Comparison of ENCODE assay signal across 31 cellular contexts in genomic region chr12:114397978-114398881, GRCh38. TPM values are rescaled to one million over a fixed set of nuclear protein-coding genes. Genes with fewer than 3 reads are reported as not detected.
DNase-seq lines count a peak whose midpoint lies in the region; TF ChIP-seq lines count a peak whose summit lies in the region.
"Had no signal": no experiment of that assay in that cellular context is flagged by ENCODE, and none has a peak within 500 bp of the region (broad histone marks: within the 10 kb centered on the region; RNA-seq: fewer than 3 reads in every experiment).

No MANE protein-coding gene starts in this region.

- H3K4me3 Mint-ChIP-seq in activated CD4-positive, alpha-beta T cell treated with anti-CD3 and anti-CD28 coated beads, Interleukin-2, amount 10 ng/mL, durations not matched to agents 7 days and 5 days, result no peak overlapping the region
- H3K4me3 Mint-ChIP-seq: activated CD8-positive, alpha-beta memory T cell treated with anti-CD3 and anti-CD28 coated beads, Interleukin-2, amount 10 ng/mL, durations not matched to agents 7 days and 5 days; activated naive CD4-positive, alpha-beta T cell treated with anti-CD3 and anti-CD28 coated beads, Interleukin-2, amount 50 U/mL, for 24 hours; activated T-helper 1 cell treated with anti-CD3 and anti-CD28 coated beads, Interleukin-12 subunit alpha, Interleukin-12 subunit beta, Interleukin-2, Interleukin-4 antibody, amounts not matched to agents 30 ng/mL and 10 ng/mL and 1 ng/mL, durations not matched to agents 14 hours and 24 hours and 36 hours; central memory CD8-positive, alpha-beta T cell; naive thymus-derived CD8-positive, alpha-beta T cell; stimulated activated naive CD8-positive, alpha-beta T cell treated with anti-CD3 and anti-CD28 coated beads, Interleukin-15, Interleukin-2, amounts not matched to agents 100 ng/mL and 50 ng/mL, for 24 hours; T-cell had no signal

- peaks cover 100% of the 10 kb centered on the region for H3K27me3 ChIP-seq in hepatocyte
- peaks cover 39 to 100% (median 98%) of the 10 kb centered on the region in 3 donors for H3K27me3 ChIP-seq in sigmoid colon

- 23% methylated on average over 22 of the region's 23 CpGs for WGBS in hepatocyte (ENCODE audit: low lambda C conversion rate, missing lambda C conversion rate)
- 6 to 17% methylated on average over 23 of the region's 23 CpGs for WGBS in sigmoid colon, 2 donors

- peak overlapping the region; percentile 93 for H3K27ac ChIP-seq in hepatocyte
- peak overlapping the region in 1 of 4 donors; percentile 88 for H3K27ac ChIP-seq in sigmoid colon
- H3K27ac ChIP-seq: pancreas, Peyer's patch, right lobe of liver, SJCRH30, thyroid gland had no signal

- H3K9me3 ChIP-seq in hepatocyte (ENCODE audit: low read depth), result no peaks in the 10 kb centered on the region
- H3K9me3 ChIP-seq in sigmoid colon, result no peaks in the 10 kb centered on the region
- H3K9me3 ChIP-seq: pancreas, Peyer's patch, right lobe of liver, SJCRH30, thyroid gland had no signal

- H3K9me3 Mint-ChIP-seq in activated CD4-positive, alpha-beta T cell treated with anti-CD3 and anti-CD28 coated beads, Interleukin-2, amount 10 ng/mL, durations not matched to agents 7 days and 5 days, result no peaks in the 10 kb centered on the region
- H3K9me3 Mint-ChIP-seq: activated naive CD4-positive, alpha-beta T cell treated with anti-CD3 and anti-CD28 coated beads, Interleukin-2, amount 50 U/mL, for 24 hours; activated T-helper 1 cell treated with anti-CD3 and anti-CD28 coated beads, Interleukin-12 subunit alpha, Interleukin-12 subunit beta, Interleukin-2, Interleukin-4 antibody, amounts not matched to agents 30 ng/mL and 10 ng/mL and 1 ng/mL, durations not matched to agents 14 hours and 24 hours and 36 hours; central memory CD8-positive, alpha-beta T cell; stimulated activated naive CD8-positive, alpha-beta T cell treated with anti-CD3 and anti-CD28 coated beads, Interleukin-15, Interleukin-2, amounts not matched to agents 100 ng/mL and 50 ng/mL, for 24 hours had no signal

- no peak for TF ChIP-seq POLR2A in sigmoid colon (IDR thresholded peaks at IDR 0.05)

- intact Hi-C loops in sigmoid colon (cut with DNase I), result no loop called here

- no peaks in the 10 kb centered on the region for H3K4me1 Mint-ChIP-seq in activated CD4-positive, alpha-beta T cell treated with anti-CD3 and anti-CD28 coated beads, Interleukin-2, amount 10 ng/mL, durations not matched to agents 7 days and 5 days
- H3K4me1 Mint-ChIP-seq: activated CD8-positive, alpha-beta memory T cell treated with anti-CD3 and anti-CD28 coated beads, Interleukin-2, amount 10 ng/mL, durations not matched to agents 7 days and 5 days; activated naive CD4-positive, alpha-beta T cell treated with anti-CD3 and anti-CD28 coated beads, Interleukin-2, amount 50 U/mL, for 24 hours; central memory CD8-positive, alpha-beta T cell; T-cell had no signal

- DNase-seq in activated CD4-positive, alpha-beta T cell treated with anti-CD3 and anti-CD28 coated beads, Interleukin-2, amount 10 ng/mL, durations not matched to agents 7 days and 5 days, result no peak
- DNase-seq in activated CD4-positive, alpha-beta T cell treated with anti-CD3 and anti-CD28 coated beads for 1 hour, result no peak
- DNase-seq in HFF-Myc (ENCODE audit: extremely low read depth, low read depth) (no peak), hepatocyte (ENCODE audit: low spot score) (no peak), sigmoid colon (peak; percentile 40), activated gamma-delta T cell treated with Interleukin-2 at 50 U/mL for 16 hours (no peak), T-helper 9 cell (no peak)
- DNase-seq in stimulated activated CD8-positive, alpha-beta memory T cell treated with anti-CD3 and anti-CD28 coated beads, Interleukin-4, amount 100 ng/mL, for 48 hours, result no peak
- DNase-seq: 8988T; activated CD4-positive, alpha-beta T cell treated with anti-CD3 and anti-CD28 coated beads for 4 hours; activated CD8-positive, alpha-beta memory T cell treated with anti-CD3 and anti-CD28 coated beads, Interleukin-2, amount 10 ng/mL, durations not matched to agents 7 days and 5 days; DMS53; GOT3; head of caudate nucleus; midbrain; naive thymus-derived CD8-positive, alpha-beta T cell; NCI-H1694 treated with DMSO at 0.1 percent for 48 hours; NCI-H526; pancreas; Peyer's patch; right lobe of liver; SJCRH30; T-cell; thyroid gland had no signal

- H4K20me1 ChIP-seq in hepatocyte (ENCODE audit: insufficient read depth, poor library complexity, severe bottlenecking), result no peaks in the 10 kb centered on the region

- H3K79me2 ChIP-seq in hepatocyte, result peaks cover 83% of the 10 kb centered on the region

- no peaks in the 10 kb centered on the region for H3K36me3 Mint-ChIP-seq in activated CD4-positive, alpha-beta T cell treated with anti-CD3 and anti-CD28 coated beads, Interleukin-2, amount 10 ng/mL, durations not matched to agents 7 days and 5 days (ENCODE audit: low read depth)
- H3K36me3 Mint-ChIP-seq: activated CD8-positive, alpha-beta memory T cell treated with anti-CD3 and anti-CD28 coated beads, Interleukin-2, amount 10 ng/mL, durations not matched to agents 7 days and 5 days; activated naive CD4-positive, alpha-beta T cell treated with anti-CD3 and anti-CD28 coated beads, Interleukin-2, amount 50 U/mL, for 24 hours; T-cell had no signal

- peak overlapping the region; percentile 13 for H3K27ac Mint-ChIP-seq in activated CD4-positive, alpha-beta T cell treated with anti-CD3 and anti-CD28 coated beads, Interleukin-2, amount 10 ng/mL, durations not matched to agents 7 days and 5 days
- H3K27ac Mint-ChIP-seq: activated CD8-positive, alpha-beta memory T cell treated with anti-CD3 and anti-CD28 coated beads, Interleukin-2, amount 10 ng/mL, durations not matched to agents 7 days and 5 days; activated naive CD4-positive, alpha-beta T cell treated with anti-CD3 and anti-CD28 coated beads, Interleukin-2, amount 50 U/mL, for 24 hours; activated T-helper 1 cell treated with anti-CD3 and anti-CD28 coated beads, Interleukin-12 subunit alpha, Interleukin-12 subunit beta, Interleukin-2, Interleukin-4 antibody, amounts not matched to agents 30 ng/mL and 10 ng/mL and 1 ng/mL, durations not matched to agents 14 hours and 24 hours and 36 hours; naive thymus-derived CD8-positive, alpha-beta T cell; stimulated activated naive CD8-positive, alpha-beta T cell treated with anti-CD3 and anti-CD28 coated beads, Interleukin-15, Interleukin-2, amounts not matched to agents 100 ng/mL and 50 ng/mL, for 24 hours; T-cell had no signal

- H3K36me3 ChIP-seq in hepatocyte (replicated peaks; ENCODE audit: insufficient read depth, low read depth), result no peaks in the 10 kb centered on the region
- H3K36me3 ChIP-seq in sigmoid colon, result no peaks in the 10 kb centered on the region
- H3K36me3 ChIP-seq: pancreas, Peyer's patch, right lobe of liver, SJCRH30, thyroid gland had no signal

- H3K4me2 ChIP-seq in hepatocyte, result peak overlapping the region; percentile 86

- TF ChIP-seq CTCF in HFF-Myc (IDR thresholded peaks at IDR 0.05; ENCODE audit: low read depth, low read length, missing control alignments), result no peak
- no peak for TF ChIP-seq CTCF in hepatocyte (IDR thresholded peaks at IDR 0.05; ENCODE audit: poor library complexity)
- TF ChIP-seq CTCF in sigmoid colon (IDR thresholded peaks at IDR 0.05), result no peak

- H3K27me3 Mint-ChIP-seq in activated CD4-positive, alpha-beta T cell treated with anti-CD3 and anti-CD28 coated beads, Interleukin-2, amount 10 ng/mL, durations not matched to agents 7 days and 5 days, result peaks cover 93% of the 10 kb centered on the region

- POLR2A ChIA-PET in activated CD4-positive, alpha-beta T cell treated with anti-CD3 and anti-CD28 coated beads, Interleukin-2, amount 10 ng/mL, durations not matched to agents 7 days and 5 days (lab: Charles Lee), result no interaction called here

- no peak for TF ChIP-seq EP300 in sigmoid colon (IDR thresholded peaks at IDR 0.05)

- no peaks in the 10 kb centered on the region for H3K9me2 ChIP-seq in hepatocyte (replicated peaks; ENCODE audit: insufficient read depth)

- CTCF ChIA-PET in activated CD4-positive, alpha-beta T cell treated with anti-CD3 and anti-CD28 coated beads, Interleukin-2, amount 10 ng/mL, durations not matched to agents 7 days and 5 days (lab: Charles Lee), result interaction anchor here (0.6 kb wide), 1 partner anchor 25 kb away, joined by 6 read pairs; no protein-coding TSS in a partner anchor

- no peak overlapping the region for H2AFZ ChIP-seq in hepatocyte

- H3K4me1 ChIP-seq in hepatocyte (ENCODE audit: insufficient read depth) (peaks cover 10% of the 10 kb centered on the region), sigmoid colon (peaks cover 0 to 17% (median 11%) of the 10 kb centered on the region in 4 donors)
- H3K4me1 ChIP-seq: pancreas, right lobe of liver, SJCRH30, thyroid gland had no signal

- H3K4me3 ChIP-seq in HFF-Myc (replicated peaks; ENCODE audit: low read depth, low read length) (peak overlapping the region; percentile 88), hepatocyte (no peak overlapping the region), sigmoid colon (no peak overlapping the region)
- H3K4me3 ChIP-seq: pancreas, Peyer's patch, right lobe of liver, SJCRH30, thyroid gland had no signal

RNA-seq across cellular contexts. Expression of gene TBX5, which starts 7.7 kb away (rescaled TPM):
- not detected for total RNA-seq in activated CD4-positive, alpha-beta T cell treated with anti-CD3 and anti-CD28 coated beads, Interleukin-2, amount 10 ng/mL, durations not matched to agents 7 days and 5 days
- total RNA-seq in hepatocyte, result 12.3 and 13.0 TPM in 2 replicates
- polyA plus RNA-seq in hepatocyte, result 6.3 and 10.8 TPM in 2 replicates
- total RNA-seq in sigmoid colon, result not detected
- polyA plus RNA-seq in sigmoid colon, result not detected
- total RNA-seq: activated CD8-positive, alpha-beta memory T cell treated with anti-CD3 and anti-CD28 coated beads, Interleukin-2, amount 10 ng/mL, durations not matched to agents 7 days and 5 days; activated T-helper 1 cell treated with anti-CD3 and anti-CD28 coated beads, Interleukin-12 subunit alpha, Interleukin-12 subunit beta, Interleukin-2, Interleukin-4 antibody, amounts not matched to agents 30 ng/mL and 10 ng/mL and 1 ng/mL, durations not matched to agents 14 hours and 24 hours and 36 hours; dermis microvascular lymphatic vessel endothelial cell; endothelial cell of umbilical vein; left lobe of liver; naive thymus-derived CD8-positive, alpha-beta T cell; pancreas; Peyer's patch; right lobe of liver; SJCRH30 had no signal
- polyA plus RNA-seq: endothelial cell of umbilical vein; naive thymus-derived CD8-positive, alpha-beta T cell had no signal

Comparison
In these comparisons a context has a peak if more than half of its experiments do, and no peak if none do; other contexts are left out.
1. RNA of gene TBX5, which starts 7.7 kb away (total RNA-seq): 12.3 to 13.0 TPM in hepatocyte; not detected in activated CD4-positive, alpha-beta T cell treated with anti-CD3 and anti-CD28 coated beads, Interleukin-2, amount 10 ng/mL, durations not matched to agents 7 days and 5 days and not detected in sigmoid colon; every median in the first group is over 10 times any median in the second.